Comparison of ENCODE assay signal across 1 cellular context in the genomic region with DNA sequence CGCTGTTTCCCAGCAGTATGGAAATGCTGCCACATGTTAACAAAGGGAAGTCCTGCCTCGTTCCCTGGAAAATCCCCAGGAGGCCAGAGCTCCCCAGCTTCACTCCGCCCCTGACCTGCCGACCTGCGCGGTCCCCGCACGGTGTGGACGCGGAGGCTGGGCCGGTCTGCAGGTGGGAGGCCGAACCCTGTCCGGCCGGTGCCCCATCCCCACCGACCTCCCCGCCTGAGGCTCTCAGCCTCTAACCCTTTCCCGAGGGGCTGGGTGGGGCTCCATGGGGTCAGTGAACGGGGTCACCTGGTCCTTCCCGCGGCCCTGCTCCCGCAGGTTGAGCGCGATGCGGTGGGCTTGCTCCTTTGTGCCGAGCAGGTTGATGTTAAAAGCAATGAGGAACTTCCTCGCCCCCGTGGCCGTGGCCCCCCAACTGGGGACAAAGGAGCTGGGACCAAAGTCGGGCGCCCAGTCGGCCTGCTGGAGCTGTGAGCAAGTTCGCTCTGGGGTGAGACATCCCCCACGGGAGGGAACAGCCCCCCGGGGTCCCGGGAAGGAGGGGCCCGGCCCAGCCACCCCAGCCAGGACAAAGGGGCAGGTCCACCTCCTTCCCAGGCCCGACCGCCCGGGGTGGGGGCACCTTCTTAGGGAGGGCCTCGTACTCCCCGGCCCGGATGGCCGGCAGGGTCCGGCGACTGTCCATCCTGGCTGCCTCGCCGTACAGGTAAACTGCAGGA.
TF ChIP-seq lines count a peak whose summit lies in the region.

No MANE protein-coding gene starts in this region.

TF ChIP-seq in K562, 482 proteins besides CTCF, POLR2A, EP300 and RAD21:
- peak; percentile 23 for TF ChIP-seq POLR2G (IDR thresholded peaks at IDR 0.05; ENCODE audit: low read depth, low read length)
- TF ChIP-seq ZNF347 (CRISPR knock-in tag; IDR thresholded peaks at IDR 0.05; ENCODE audit: low read depth) = no peak
